ENCODE assay signal across 8 cellular contexts in the genomic region with DNA sequence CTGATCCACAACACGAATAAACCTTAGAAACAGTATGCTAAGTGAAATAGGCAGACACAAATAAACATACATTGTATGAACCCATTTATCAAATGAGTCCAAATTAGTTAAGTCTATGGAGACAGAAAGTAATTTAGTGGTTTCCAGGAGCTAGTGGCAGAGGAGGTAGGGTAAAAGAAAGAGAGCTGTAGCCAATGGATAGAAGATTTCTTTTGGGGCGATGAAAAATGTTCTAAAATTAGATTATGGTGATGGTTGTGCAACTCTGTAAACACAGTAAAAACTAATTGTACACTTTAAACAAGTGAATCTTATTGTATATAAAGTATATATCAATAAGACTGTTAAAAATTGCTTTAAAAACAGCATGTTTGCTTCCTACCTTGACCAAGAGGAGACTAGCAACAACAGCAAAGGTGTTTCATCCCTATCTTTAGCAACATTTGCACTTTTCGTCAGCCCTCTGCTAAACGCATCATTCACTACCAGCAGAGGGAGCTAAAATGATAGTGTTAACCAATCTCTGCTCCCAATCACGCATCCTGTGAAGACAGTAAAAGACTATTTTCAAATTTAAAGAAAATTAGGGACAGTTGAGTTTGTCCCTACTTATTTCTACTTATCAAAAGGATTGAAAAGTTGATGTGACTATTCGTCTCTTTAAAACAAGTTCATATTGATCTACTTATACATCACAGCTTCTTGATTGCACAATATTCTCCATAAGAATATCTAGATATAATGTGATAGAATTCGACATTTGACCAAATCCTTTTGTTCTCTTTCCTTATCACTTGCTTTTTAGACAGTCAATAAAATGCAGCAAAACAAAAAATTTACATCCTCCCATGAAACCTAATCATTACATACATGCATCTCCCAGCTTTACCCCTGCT. TPM values are rescaled to one million over a fixed set of nuclear protein-coding genes. Genes with fewer than 3 reads are reported as not detected.
DNase-seq lines count a peak whose midpoint lies in the region; ATAC-seq, FAIRE-seq and TF ChIP-seq lines count a peak whose summit lies in the region.

No MANE protein-coding gene starts in this region.

- intact Hi-C loops in activated T-helper 1 cell treated with anti-CD3 and anti-CD28 coated beads, Interleukin-12 subunit alpha, Interleukin-12 subunit beta, Interleukin-2, Interleukin-4 antibody, amounts not matched to agents 30 ng/mL and 10 ng/mL and 1 ng/mL, durations not matched to agents 14 hours and 24 hours and 36 hours (cut with micrococcal nuclease), result loop anchor here (1.0 kb wide), 2 partner anchors 221 to 332 kb away; no protein-coding TSS in a partner anchor

- DNase-seq in NCI-H1417 (lab: John Stamatoyannopoulos, UW) (peak; percentile 54 to 88 (median 84)), fibroblast of the conjunctiva (ENCODE audit: low read depth) (peak; percentile 38)
- no peak for DNase-seq in activated T-helper 1 cell treated with anti-CD3 and anti-CD28 coated beads, Interleukin-12 subunit alpha, Interleukin-12 subunit beta, Interleukin-2, Interleukin-4 antibody, amounts not matched to agents 30 ng/mL and 10 ng/mL and 1 ng/mL, durations not matched to agents 14 hours and 24 hours and 36 hours (ENCODE audit: low spot score)

- H3K27ac ChIP-seq in C4-2B (no peak overlapping the region), parathyroid adenoma (no peak overlapping the region)

- no peak overlapping the region for H3K9ac ChIP-seq in parathyroid adenoma

- H3K36me3 ChIP-seq in parathyroid adenoma (ENCODE audit: control insufficient read depth, insufficient read depth, low read length), result no peaks in the 10 kb centered on the region

- H3K4me2 ChIP-seq in parathyroid adenoma (ENCODE audit: low read length), result no peak overlapping the region

- ATAC-seq in GM18502 (IDR thresholded peaks at IDR 0.05; ENCODE audit: poor library complexity, unreplicated experiment) (peak; percentile 94), HG02870 (IDR thresholded peaks at IDR 0.05; ENCODE audit: unreplicated experiment) (peak; percentile 86)

- H3K9me3 ChIP-seq in parathyroid adenoma (ENCODE audit: control insufficient read depth, low read length), result no peaks in the 10 kb centered on the region

- no peak overlapping the region for H3K4me3 Mint-ChIP-seq in activated T-helper 1 cell treated with anti-CD3 and anti-CD28 coated beads, Interleukin-12 subunit alpha, Interleukin-12 subunit beta, Interleukin-2, Interleukin-4 antibody, amounts not matched to agents 30 ng/mL and 10 ng/mL and 1 ng/mL, durations not matched to agents 14 hours and 24 hours and 36 hours

- peak; percentile 49 for FAIRE-seq in TTC549 (lab: Jason Lieb, UNC)

- H3K4me1 ChIP-seq in parathyroid adenoma, result no peaks in the 10 kb centered on the region

- H2AFZ ChIP-seq in parathyroid adenoma, result no peak overlapping the region

- H3K79me2 ChIP-seq in parathyroid adenoma, result no peaks in the 10 kb centered on the region

- peaks cover 4% of the 10 kb centered on the region for H3K9me3 Mint-ChIP-seq in activated T-helper 1 cell treated with anti-CD3 and anti-CD28 coated beads, Interleukin-12 subunit alpha, Interleukin-12 subunit beta, Interleukin-2, Interleukin-4 antibody, amounts not matched to agents 30 ng/mL and 10 ng/mL and 1 ng/mL, durations not matched to agents 14 hours and 24 hours and 36 hours

- no peaks in the 10 kb centered on the region for H3K4me1 Mint-ChIP-seq in activated T-helper 1 cell treated with anti-CD3 and anti-CD28 coated beads, Interleukin-12 subunit alpha, Interleukin-12 subunit beta, Interleukin-2, Interleukin-4 antibody, amounts not matched to agents 30 ng/mL and 10 ng/mL and 1 ng/mL, durations not matched to agents 14 hours and 24 hours and 36 hours (ENCODE audit: low read depth)

- no peak overlapping the region for H3K27ac Mint-ChIP-seq in activated T-helper 1 cell treated with anti-CD3 and anti-CD28 coated beads, Interleukin-12 subunit alpha, Interleukin-12 subunit beta, Interleukin-2, Interleukin-4 antibody, amounts not matched to agents 30 ng/mL and 10 ng/mL and 1 ng/mL, durations not matched to agents 14 hours and 24 hours and 36 hours

- TF ChIP-seq CTCF in C4-2B (conservative IDR thresholded peaks at IDR 0.05) (peak; percentile 80), parathyroid adenoma (IDR thresholded peaks at IDR 0.05) (peak; percentile 66)

- no peaks in the 10 kb centered on the region for H3K27me3 ChIP-seq in parathyroid adenoma (ENCODE audit: control insufficient read depth, insufficient read depth, low read length)

- peaks cover 10% of the 10 kb centered on the region for H3K27me3 Mint-ChIP-seq in activated T-helper 1 cell treated with anti-CD3 and anti-CD28 coated beads, Interleukin-12 subunit alpha, Interleukin-12 subunit beta, Interleukin-2, Interleukin-4 antibody, amounts not matched to agents 30 ng/mL and 10 ng/mL and 1 ng/mL, durations not matched to agents 14 hours and 24 hours and 36 hours (ENCODE audit: insufficient read depth)

- H3K4me3 ChIP-seq in parathyroid adenoma (ENCODE audit: low read depth, low read length), result no peak overlapping the region

- no peaks in the 10 kb centered on the region for H3K36me3 Mint-ChIP-seq in activated T-helper 1 cell treated with anti-CD3 and anti-CD28 coated beads, Interleukin-12 subunit alpha, Interleukin-12 subunit beta, Interleukin-2, Interleukin-4 antibody, amounts not matched to agents 30 ng/mL and 10 ng/mL and 1 ng/mL, durations not matched to agents 14 hours and 24 hours and 36 hours (ENCODE audit: low read depth)

RNA-seq across cellular contexts. Expression of gene LGR5, which starts 24.0 kb away (rescaled TPM):
- not detected in 2 replicates for total RNA-seq in activated T-helper 1 cell treated with anti-CD3 and anti-CD28 coated beads, Interleukin-12 subunit alpha, Interleukin-12 subunit beta, Interleukin-2, Interleukin-4 antibody, amounts not matched to agents 30 ng/mL and 10 ng/mL and 1 ng/mL, durations not matched to agents 14 hours and 24 hours and 36 hours
